Comparison of ENCODE assay signal across 11 cellular contexts in genomic region chr17:5035356-5035755, GRCh38. TPM values are rescaled to one million over a fixed set of nuclear protein-coding genes. Genes with fewer than 3 reads are reported as not detected.
DNase-seq lines count a peak whose midpoint lies in the region; ATAC-seq and TF ChIP-seq lines count a peak whose summit lies in the region.
"Had no signal": no experiment of that assay in that cellular context is flagged by ENCODE, and none has a peak within 500 bp of the region (broad histone marks: within the 10 kb centered on the region; RNA-seq: fewer than 3 reads in every experiment).

SLC52A1 (minus strand) TSS chr17:5035426; CDS start chr17:5034606, 820 bp downstream.

- peak within 1 kb of the TSS; percentile 49 for H3K4me3 ChIP-seq in HUES6 (ENCODE audit: low read depth, low read length)
- H3K4me3 ChIP-seq in duodenal mucosa (ENCODE audit: low read depth in 1 of 2, low read length in 2 of 2): peak within 1 kb of the TSS; percentile 55 to 65
- H3K4me3 ChIP-seq in HAP-1: no peak within 1 kb of the TSS

- TF ChIP-seq CTCF in mesothelial cell of epicardium (IDR thresholded peaks at IDR 0.05; ENCODE audit: unreplicated experiment): no peak

- H3K36me3 ChIP-seq in HUES6 (ENCODE audit: control insufficient read depth, insufficient read depth, low read length) (no peaks in the 10 kb centered on the region), duodenal mucosa (ENCODE audit: control insufficient read depth in 1 of 2, insufficient read depth in 2 of 2, low read length in 2 of 2) (no peaks in the 10 kb centered on the region), HAP-1 (replicated peaks) (no peaks in the 10 kb centered on the region)

- DNase-seq in ACHN (peak; percentile 31), mesothelial cell of epicardium (ENCODE audit: low spot score in 2 of 2, unreplicated experiment in 2 of 2) (no peak), HAP-1 (ENCODE audit: low spot score in 2 of 2) (no peak), T1000 (lab: John Stamatoyannopoulos, UW) (no peak)
- DNase-seq in stimulated activated CD4-positive, alpha-beta T cell treated with anti-CD3 and anti-CD28 coated beads, Interleukin-4, amount 100 ng/mL, for 1 hour: no peak
- DNase-seq: stimulated activated naive B cell treated with anti-CD40 and anti-IgM and Interleukin-4, amounts not matched to agents 10 μg/mL and 1 μg/mL and 100 μg/mL, for 72 hours had no signal

- H3K4me1 ChIP-seq in HUES6 (ENCODE audit: control insufficient read depth, insufficient read depth, low read length) (peaks cover 3% of the 10 kb centered on the region; the same call in 1 of the 2 replicates), duodenal mucosa (ENCODE audit: control insufficient read depth in 1 of 2, insufficient read depth in 2 of 2, low read length in 2 of 2) (peaks cover 14 to 25% of the 10 kb centered on the region in 2 donors), HAP-1 (peaks cover 7% of the 10 kb centered on the region)

- H3K27ac Mint-ChIP-seq in mesothelial cell of epicardium: no peak within 1 kb of the TSS
- H3K27ac Mint-ChIP-seq: stimulated activated naive B cell treated with anti-CD40 and anti-IgM and Interleukin-4, amounts not matched to agents 10 μg/mL and 1 μg/mL and 100 μg/mL, for 72 hours had no signal

- in situ Hi-C loops in ACHN (cut with HindIII; ENCODE audit: low pct_ligation_motif_present, low pct_unique_long_range_greater_than_20kb, low sequenced_read_pairs) (no loop called here), HAP-1 (cut with MboI; ENCODE audit: low sequenced_read_pairs) (no loop called here)

- H3K4me3 Mint-ChIP-seq in mesothelial cell of epicardium: peak within 1 kb of the TSS; percentile 20

- H3K27me3 ChIP-seq in HUES6 (ENCODE audit: control insufficient read depth, insufficient read depth, low read length): peaks cover 22% of the 10 kb centered on the region
- no peaks in the 10 kb centered on the region for H3K27me3 ChIP-seq in duodenal mucosa (ENCODE audit: control insufficient read depth in 1 of 2, insufficient read depth in 2 of 2, low read length in 2 of 2)
- H3K27me3 ChIP-seq in HAP-1 (ENCODE audit: low read depth): no peaks in the 10 kb centered on the region

- no peak within 1 kb of the TSS for H3K9ac ChIP-seq in HUES6 (ENCODE audit: low read length)
- peak within 1 kb of the TSS; percentile 48 to 51 for H3K9ac ChIP-seq in duodenal mucosa (ENCODE audit: low read depth in 1 of 2, low read length in 2 of 2)

- H3K27me3 Mint-ChIP-seq in mesothelial cell of epicardium (ENCODE audit: low read depth): peaks cover 31% of the 10 kb centered on the region

- H3K9me3 ChIP-seq in HUES6 (ENCODE audit: control insufficient read depth, insufficient read depth, low read depth, low read length) (no peaks in the 10 kb centered on the region), duodenal mucosa (ENCODE audit: control insufficient read depth in 1 of 2, low read length in 2 of 2) (no peaks in the 10 kb centered on the region), HAP-1 (no peaks in the 10 kb centered on the region; the same call in 1 of the 2 replicates)

- H3K27ac ChIP-seq in HUES6 (ENCODE audit: low read depth, low read length) (no peak within 1 kb of the TSS), duodenal mucosa (ENCODE audit: low read depth, low read length) (no peak within 1 kb of the TSS)

- ATAC-seq in HG02840 (IDR thresholded peaks at IDR 0.05; ENCODE audit: low FRiP score, unreplicated experiment): no peak
- ATAC-seq: sciatic nerve; stimulated activated naive B cell treated with anti-CD40 and anti-IgM and Interleukin-4, amounts not matched to agents 10 μg/mL and 1 μg/mL and 100 μg/mL, for 72 hours had no signal

- H3K36me3 Mint-ChIP-seq in mesothelial cell of epicardium: no peaks in the 10 kb centered on the region
- H3K36me3 Mint-ChIP-seq: stimulated activated naive B cell treated with anti-CD40 and anti-IgM and Interleukin-4, amounts not matched to agents 10 μg/mL and 1 μg/mL and 100 μg/mL, for 72 hours had no signal

- H3K9me3 Mint-ChIP-seq in mesothelial cell of epicardium: peaks cover 4% of the 10 kb centered on the region
- H3K9me3 Mint-ChIP-seq: stimulated activated naive B cell treated with anti-CD40 and anti-IgM and Interleukin-4, amounts not matched to agents 10 μg/mL and 1 μg/mL and 100 μg/mL, for 72 hours had no signal

- H3K4me1 Mint-ChIP-seq in mesothelial cell of epicardium: peaks cover 3% of the 10 kb centered on the region

RNA-seq across cellular contexts. Expression of gene SLC52A1, which starts in this region (rescaled TPM):
- 0.20 to 0.54 TPM (median 0.38 TPM) in 3 replicates for total RNA-seq in mesothelial cell of epicardium
- total RNA-seq: chondrocyte, sciatic nerve had no signal
